ENCODE assay signal across 10 cellular contexts in genomic region chr1:40014812-40015594, GRCh38. TPM values are rescaled to one million over a fixed set of nuclear protein-coding genes. Genes with fewer than 3 reads are reported as not detected.
A peak's percentile ranks its signal among the peaks of the same experiment; 100 is the strongest.
DNase-seq lines count a peak whose midpoint lies in the region; ATAC-seq, FAIRE-seq and TF ChIP-seq lines count a peak whose summit lies in the region.
"Had no signal": no experiment of that assay in that cellular context is flagged by ENCODE, and none has a peak within 500 bp of the region (broad histone marks: within the 10 kb centered on the region; RNA-seq: fewer than 3 reads in every experiment).

No MANE protein-coding gene starts in this region.

- POLR2A ChIA-PET in GM12878 (lab: Charles Lee) = no interaction called here

- H4K20me1 ChIP-seq in GM12878 (ENCODE audit: control insufficient read depth, insufficient read depth) = no peaks in the 10 kb centered on the region

- no peak for TF ChIP-seq CTCF in GM12878 (IDR thresholded peaks at IDR 0.05 in 2 of 3, conservative IDR thresholded peaks at IDR 0.05 in 1 of 3; ENCODE audit: control insufficient read depth in 2 of 3, extremely low read depth in 1 of 3, insufficient read depth in 1 of 3, low read depth in 3 of 3, low read length in 3 of 3)

- no peaks in the 10 kb centered on the region for H3K27me3 ChIP-seq in GM12878 (replicated peaks in 1 of 2; ENCODE audit: control insufficient read depth in 2 of 2, insufficient read depth in 2 of 2, low read length in 1 of 2)

- ATAC-seq in GM12878 (peak; percentile 68), memory B cell (ENCODE audit: low read depth) (no peak)

- H3K4me1 ChIP-seq in GM12878 (ENCODE audit: control insufficient read depth, insufficient read depth, low read length) = no peaks in the 10 kb centered on the region

- FAIRE-seq in GM12878 (lab: Jason Lieb, UNC) = no peak

- no peak overlapping the region for H3K9ac ChIP-seq in GM12878 (ENCODE audit: control insufficient read depth, insufficient read depth, low read length)

- H3K27ac Mint-ChIP-seq in memory B cell = peak overlapping the region; percentile 63

- WGBS in GM12878 (ENCODE audit: insufficient coverage, insufficient replicate concordance, low lambda C conversion rate, missing lambda C conversion rate) = 36% methylated on average over 10 of the region's 10 CpGs

- no peaks in the 10 kb centered on the region for H3K36me3 ChIP-seq in GM12878 (ENCODE audit: control insufficient read depth in 2 of 2, insufficient read depth in 2 of 2, low read length in 1 of 2)

- RAD21 ChIA-PET in GM12878 (lab: Charles Lee; ENCODE audit: unreplicated experiment) = interaction anchor here (0.6 to 1.7 kb wide), 5 partner anchors 11 to 326 kb away, joined by 3 to 6 read pairs (median 4); no protein-coding TSS in a partner anchor

- intact Hi-C loops in GM12878 (cut with micrococcal nuclease; ENCODE audit: unreplicated experiment) = no loop called here

- H3K4me2 ChIP-seq in GM12878 (ENCODE audit: control insufficient read depth, insufficient read depth) = no peak overlapping the region

- no peaks in the 10 kb centered on the region for H3K79me2 ChIP-seq in GM12878 (ENCODE audit: control insufficient read depth, insufficient read depth, low read length)

- no peak overlapping the region for H3K4me3 Mint-ChIP-seq in memory B cell

- no peak for TF ChIP-seq EP300 in GM12878 (IDR thresholded peaks at IDR 0.05; ENCODE audit: borderline replicate concordance in 1 of 2, control insufficient read depth in 1 of 2, low read depth in 2 of 2, low read length in 2 of 2)

- no TSS peak for BruUV-seq in GM12878 (replicated peaks; lab: Mats Ljungman, UMichigan)

- no peak overlapping the region for H3K27ac ChIP-seq in GM12878 (ENCODE audit: control insufficient read depth, insufficient read depth)

- in situ Hi-C loops in Caki2 (cut with HindIII; ENCODE audit: low pct_unique_long_range_greater_than_20kb, low sequenced_read_pairs) = no loop called here
- in situ Hi-C loops in GM12878 (cut with MboI) = no loop called here

- peaks cover 12% of the 10 kb centered on the region for H3K4me1 Mint-ChIP-seq in memory B cell

- TF ChIP-seq RAD21 in GM12878 (IDR thresholded peaks at IDR 0.05; ENCODE audit: insufficient read depth, low read depth, low read length) = no peak

- TF ChIP-seq POLR2A in GM12878 (IDR thresholded peaks at IDR 0.05; ENCODE audit: low read depth, low read length) = no peak

- H3K9me3 Mint-ChIP-seq in memory B cell = peaks cover 4% of the 10 kb centered on the region

- no peaks in the 10 kb centered on the region for H3K36me3 Mint-ChIP-seq in memory B cell

- no peak overlapping the region for H3K4me3 ChIP-seq in GM12878

- DNase-seq in Caki2 (ENCODE audit: low read depth) (peak; percentile 28), HS-5 (ENCODE audit: low read depth) (peak; percentile 96), GM12878 (ENCODE audit: low read depth, low spot score) (no peak), memory B cell (ENCODE audit: low spot score in 2 of 2) (no peak), NCI-H2227 (lab: John Stamatoyannopoulos, UW; ENCODE audit: unreplicated experiment) (no peak), ecto neural progenitor cell (ENCODE audit: low spot score) (no peak), NOMO-1 treated with DMSO at 0.1 percent for 48 hours (lab: John Stamatoyannopoulos, UW; ENCODE audit: unreplicated experiment) (no peak)
- no peak for DNase-seq in effector CD4-positive, alpha-beta T cell
- DNase-seq: cerebellar nuclear complex, NCI-H1092 treated with DMSO at 0.1 percent for 48 hours had no signal

- H3K9me3 ChIP-seq in GM12878 (replicated peaks; ENCODE audit: control insufficient read depth, insufficient read depth, low read length) = no peaks in the 10 kb centered on the region; the same call in 2 of the 3 replicates

- H3K27me3 Mint-ChIP-seq in memory B cell = no peaks in the 10 kb centered on the region

- CTCF ChIA-PET in GM12878 (lab: Yijun Ruan, JAX) = interaction anchor here (1.2 to 3.8 kb wide), 4 partner anchors 17 to 103 kb away, joined by 3 to 30 read pairs (median 10); no protein-coding TSS in a partner anchor

- SMC1A ChIA-PET in GM12878 (lab: Charles Lee; ENCODE audit: uncharacterized antibody, unreplicated experiment) = interaction anchor here (1.4 to 1.8 kb wide), 3 partner anchors 16 to 197 kb away, joined by 3 to 5 read pairs (median 4); no protein-coding TSS in a partner anchor

- H2AFZ ChIP-seq in GM12878 (ENCODE audit: control insufficient read depth, low read depth, low read length) = no peak overlapping the region

TF ChIP-seq in GM12878, 131 proteins besides CTCF, POLR2A, EP300 and RAD21 (continues in another document):
- no peak for TF ChIP-seq TARDBP (IDR thresholded peaks at IDR 0.05; ENCODE audit: borderline replicate concordance)
- peak; percentile 17; the same call in 1 of the 2 replicates for TF ChIP-seq RUNX3 (IDR thresholded peaks at IDR 0.05; ENCODE audit: low read length)
- TF ChIP-seq JUNB (IDR thresholded peaks at IDR 0.05) = peak; percentile 66
- TF ChIP-seq, protein P1, sequence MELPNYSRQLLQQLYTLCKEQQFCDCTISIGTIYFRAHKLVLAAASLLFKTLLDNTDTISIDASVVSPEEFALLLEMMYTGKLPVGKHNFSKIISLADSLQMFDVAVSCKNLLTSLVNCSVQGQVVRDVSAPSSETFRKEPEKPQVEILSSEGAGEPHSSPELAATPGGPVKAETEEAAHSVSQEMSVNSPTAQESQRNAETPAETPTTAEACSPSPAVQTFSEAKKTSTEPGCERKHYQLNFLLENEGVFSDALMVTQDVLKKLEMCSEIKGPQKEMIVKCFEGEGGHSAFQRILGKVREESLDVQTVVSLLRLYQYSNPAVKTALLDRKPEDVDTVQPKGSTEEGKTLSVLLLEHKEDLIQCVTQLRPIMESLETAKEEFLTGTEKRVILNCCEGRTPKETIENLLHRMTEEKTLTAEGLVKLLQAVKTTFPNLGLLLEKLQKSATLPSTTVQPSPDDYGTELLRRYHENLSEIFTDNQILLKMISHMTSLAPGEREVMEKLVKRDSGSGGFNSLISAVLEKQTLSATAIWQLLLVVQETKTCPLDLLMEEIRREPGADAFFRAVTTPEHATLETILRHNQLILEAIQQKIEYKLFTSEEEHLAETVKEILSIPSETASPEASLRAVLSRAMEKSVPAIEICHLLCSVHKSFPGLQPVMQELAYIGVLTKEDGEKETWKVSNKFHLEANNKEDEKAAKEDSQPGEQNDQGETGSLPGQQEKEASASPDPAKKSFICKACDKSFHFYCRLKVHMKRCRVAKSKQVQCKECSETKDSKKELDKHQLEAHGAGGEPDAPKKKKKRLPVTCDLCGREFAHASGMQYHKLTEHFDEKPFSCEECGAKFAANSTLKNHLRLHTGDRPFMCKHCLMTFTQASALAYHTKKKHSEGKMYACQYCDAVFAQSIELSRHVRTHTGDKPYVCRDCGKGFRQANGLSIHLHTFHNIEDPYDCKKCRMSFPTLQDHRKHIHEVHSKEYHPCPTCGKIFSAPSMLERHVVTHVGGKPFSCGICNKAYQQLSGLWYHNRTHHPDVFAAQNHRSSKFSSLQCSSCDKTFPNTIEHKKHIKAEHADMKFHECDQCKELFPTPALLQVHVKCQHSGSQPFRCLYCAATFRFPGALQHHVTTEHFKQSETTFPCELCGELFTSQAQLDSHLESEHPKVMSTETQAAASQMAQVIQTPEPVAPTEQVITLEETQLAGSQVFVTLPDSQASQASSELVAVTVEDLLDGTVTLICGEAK (IDR thresholded peaks at IDR 0.05; ENCODE audit: borderline replicate concordance) = no peak
- no peak for TF ChIP-seq YY1 (IDR thresholded peaks at IDR 0.05; ENCODE audit: low read depth, low read length)
- no peak for TF ChIP-seq IKZF1 (conservative IDR thresholded peaks at IDR 0.05)
- no peak for TF ChIP-seq SP1 (IDR thresholded peaks at IDR 0.05; ENCODE audit: low read depth, low read length)
- TF ChIP-seq PAX8 (IDR thresholded peaks at IDR 0.05) = no peak
- peak; percentile 5 for TF ChIP-seq PBX3 (IDR thresholded peaks at IDR 0.05; ENCODE audit: insufficient replicate concordance, low read depth, low read length)
- TF ChIP-seq, protein P2, sequence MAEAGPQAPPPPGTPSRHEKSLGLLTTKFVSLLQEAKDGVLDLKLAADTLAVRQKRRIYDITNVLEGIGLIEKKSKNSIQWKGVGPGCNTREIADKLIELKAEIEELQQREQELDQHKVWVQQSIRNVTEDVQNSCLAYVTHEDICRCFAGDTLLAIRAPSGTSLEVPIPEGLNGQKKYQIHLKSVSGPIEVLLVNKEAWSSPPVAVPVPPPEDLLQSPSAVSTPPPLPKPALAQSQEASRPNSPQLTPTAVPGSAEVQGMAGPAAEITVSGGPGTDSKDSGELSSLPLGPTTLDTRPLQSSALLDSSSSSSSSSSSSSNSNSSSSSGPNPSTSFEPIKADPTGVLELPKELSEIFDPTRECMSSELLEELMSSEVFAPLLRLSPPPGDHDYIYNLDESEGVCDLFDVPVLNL (IDR thresholded peaks at IDR 0.05; ENCODE audit: low read depth, low read length) = no peak

RNA-seq across cellular contexts. Expression of gene CAP1, which starts 25.5 kb away (rescaled TPM):
- 116 and 154 TPM in 2 replicates for total RNA-seq in Caki2 (2014; rRNA removed; shearing (Covaris generic); ENCODE audit: low replicate concordance)
- total RNA-seq in GM12878 (2013; cell fraction: nucleolus; rRNA removed) = 67.9 and 74.3 TPM in 2 replicates
- total RNA-seq in GM12878 (2014; rRNA removed) (378 and 394 TPM in 2 replicates), GM12878 (2014; rRNA removed; fragmentation: Illumina TruSeq; extraction: Trizol) (405 and 421 TPM in 2 replicates), GM12878 (2021) (482 and 491 TPM in 2 replicates)
- 209 TPM for polyA plus RNA-seq in GM12878 (2011; ENCODE audit: low read depth)
- polyA plus RNA-seq in GM12878 (2011; rRNA removed) (360 and 431 TPM in 2 replicates), GM12878 (2014; fragmentation: Illumina TruSeq; extraction: Trizol) (500 and 537 TPM in 2 replicates), GM12878 (2014; fragmentation: Nextera tagmentation; extraction: Ambion mirVana) (100 to 1,000 TPM; 413 to 441 TPM), GM12878 (2014; rRNA removed) (367 and 393 TPM in 2 replicates), GM12878 (2016; fragmentation: Nextera tagmentation; extraction: Ambion mirVana) (100 to 1,000 TPM; 475 to 481 TPM)
- polyA plus RNA-seq in GM12878 (2011; cell fraction: cytosol; rRNA removed) = 219 and 245 TPM in 2 replicates
- polyA plus RNA-seq in GM12878 (2011; cell fraction: nucleus; rRNA removed) = 178 and 179 TPM in 2 replicates
- 262 and 277 TPM in 2 replicates for polyA plus RNA-seq in GM12878 (2012)
- 238 and 242 TPM in 2 replicates for polyA minus RNA-seq in GM12878 (2011; rRNA and poly(A)+ RNA removed)
- 82.6 and 88.4 TPM in 2 replicates for polyA minus RNA-seq in GM12878 (2011; cell fraction: cytosol; rRNA and poly(A)+ RNA removed)
- polyA minus RNA-seq in GM12878 (2011; cell fraction: nucleus; rRNA and poly(A)+ RNA removed) = 51.4 and 68.3 TPM in 2 replicates

Comparison
In these comparisons a context has a peak if more than half of its experiments do, and no peak if none do; other contexts are left out.
1. DNase-seq: peak in Caki2 (single experiment) and HS-5 (single experiment); none in GM12878 (single experiment), memory B cell (0 of 2), NCI-H2227 (single experiment), ecto neural progenitor cell (single experiment), NOMO-1 treated with DMSO at 0.1 percent for 48 hours (single experiment) and effector CD4-positive, alpha-beta T cell (single experiment).